Comparison of ENCODE assay signal across 2 cellular contexts in genomic region chr1:16673976-16674375, GRCh38. TPM values are rescaled to one million over a fixed set of nuclear protein-coding genes. Genes with fewer than 3 reads are reported as not detected.
"Had no signal": no experiment of that assay in that cellular context is flagged by ENCODE, and none has a peak within 500 bp of the region (broad histone marks: within the 10 kb centered on the region; RNA-seq: fewer than 3 reads in every experiment).

No MANE protein-coding gene starts in this region.

RNA-seq across cellular contexts. Expression of gene RNU1-3, which starts 7.2 kb away (rescaled TPM):
- total RNA-seq: GM23248 had no signal
- polyA plus RNA-seq: GM23248, IMR-90 had no signal
